In the genomic region with DNA sequence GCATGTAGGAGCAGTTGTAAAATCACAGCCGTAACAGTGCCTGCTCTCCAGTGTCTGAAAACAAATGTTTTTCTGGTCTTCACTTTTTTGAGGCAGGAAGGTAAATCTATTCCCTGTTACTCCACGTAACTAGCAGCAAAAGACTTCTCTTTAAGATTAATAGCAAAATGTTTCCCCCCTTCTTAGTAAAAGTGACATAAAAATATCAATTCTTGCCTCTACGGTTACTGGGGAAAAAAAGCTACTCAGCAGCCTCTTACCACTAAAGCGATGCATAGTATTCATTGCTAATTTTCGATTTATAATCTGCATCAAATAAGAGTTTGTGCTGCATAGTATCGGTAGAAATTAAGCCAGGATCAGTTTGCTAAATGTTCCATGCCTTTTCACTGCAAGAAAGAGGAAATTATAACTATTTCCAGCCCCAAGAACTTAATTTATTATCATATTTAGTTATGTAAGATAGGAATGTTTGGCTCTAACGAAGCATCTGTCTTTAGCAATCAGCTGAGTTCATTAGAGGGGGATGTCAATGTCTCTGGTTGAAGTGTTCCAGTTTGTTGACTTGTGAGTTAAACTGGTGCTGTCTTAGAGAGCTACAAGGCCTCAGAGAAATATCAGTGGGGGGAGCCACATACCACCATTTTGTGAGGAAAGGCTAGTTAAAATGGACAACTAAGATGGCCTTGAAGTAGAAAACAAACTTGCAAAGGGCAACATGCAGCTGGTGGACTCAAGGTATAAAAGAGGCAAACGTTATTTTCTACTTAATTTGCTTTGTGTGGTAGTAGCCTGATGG, we compare ENCODE assay signal across 8 cellular contexts.
DNase-seq lines count a peak whose midpoint lies in the region; ATAC-seq lines count a peak whose summit lies in the region.

No MANE protein-coding gene starts in this region.

- peak overlapping the region; percentile 78 for H3K4me3 ChIP-seq in HAP-1
- peak overlapping the region; percentile 67 to 97 for H3K4me3 ChIP-seq in muscle layer of colon (ENCODE audit: low read depth in 1 of 2, low read length in 2 of 2)

- DNase-seq in HAP-1 (ENCODE audit: low spot score in 2 of 2) (no peak), OCI-M1 (lab: John Stamatoyannopoulos, UW) (peak; percentile 60), T1000 (lab: John Stamatoyannopoulos, UW) (no peak), COLO668 (lab: John Stamatoyannopoulos, UW; ENCODE audit: unreplicated experiment) (no peak)

- in situ Hi-C loops in HAP-1 (cut with MboI; ENCODE audit: low sequenced_read_pairs): loop anchor here (25.0 kb wide), 1 partner anchor 382 kb away; the partner anchor contains the start of gene ZUP1

- H3K9me3 ChIP-seq in HAP-1 (no peaks in the 10 kb centered on the region), muscle layer of colon (ENCODE audit: low read length) (no peaks in the 10 kb centered on the region)

- 0 out of 2 replicates have a peak, but pooled peaks cover 5% of the 10 kb centered on the region for H3K27me3 ChIP-seq in HAP-1 (ENCODE audit: low read depth)
- no peaks in the 10 kb centered on the region for H3K27me3 ChIP-seq in muscle layer of colon (ENCODE audit: control insufficient read depth in 1 of 2, insufficient read depth in 2 of 2, low read length in 2 of 2)

- H3K4me1 ChIP-seq in HAP-1 (peaks cover 31% of the 10 kb centered on the region), muscle layer of colon (ENCODE audit: insufficient read depth, low read length) (peaks cover 40% of the 10 kb centered on the region)

- H3K36me3 ChIP-seq in HAP-1 (replicated peaks) (peaks cover 4% of the 10 kb centered on the region; the same call in 1 of the 2 replicates), muscle layer of colon (ENCODE audit: insufficient read depth, low read length) (peaks cover 8% of the 10 kb centered on the region)

- peak overlapping the region; percentile 83 for H3K9ac ChIP-seq in muscle layer of colon (ENCODE audit: low read length)

- ATAC-seq in HG03521 (IDR thresholded peaks at IDR 0.05; ENCODE audit: unreplicated experiment): no peak
- no peak for ATAC-seq in GM18520 (IDR thresholded peaks at IDR 0.05; ENCODE audit: unreplicated experiment)

- peak overlapping the region; percentile 96 for H3K27ac ChIP-seq in cingulate gyrus (ENCODE audit: low read depth, low read length)
- H3K27ac ChIP-seq in muscle layer of colon (ENCODE audit: low read depth, low read length): peak overlapping the region; percentile 98
